In genomic region chr5:157540707-157541451, GRCh38 we compare ENCODE assay signal across 8 cellular contexts. TPM values are rescaled to one million over a fixed set of nuclear protein-coding genes. Genes with fewer than 3 reads are reported as not detected.
DNase-seq lines count a peak whose midpoint lies in the region; ATAC-seq, FAIRE-seq and TF ChIP-seq lines count a peak whose summit lies in the region.

No MANE protein-coding gene starts in this region.

- peak overlapping the region; percentile 6 for H2BK15ac ChIP-seq in mesenchymal stem cell (ENCODE audit: low read depth, poor library complexity, severe bottlenecking)

- TF ChIP-seq POLR2A in body of pancreas (IDR thresholded peaks at IDR 0.05) (no peak), tibial nerve (IDR thresholded peaks at IDR 0.05) (no peak)

- peak overlapping the region in 1 of 2 experiments; percentile 68 for H3K14ac ChIP-seq in mesenchymal stem cell (ENCODE audit: low read length in 2 of 2)

- peaks cover 100% of the 10 kb centered on the region for H3K79me2 ChIP-seq in SK-N-SH (ENCODE audit: insufficient read depth)

- H3K4me1 ChIP-seq in SK-N-SH (ENCODE audit: control insufficient read depth in 1 of 2, insufficient read depth in 2 of 2, low read depth in 1 of 2, low read length in 1 of 2) = peaks cover 13 to 28% of the 10 kb centered on the region in 2 experiments
- no peaks in the 10 kb centered on the region for H3K4me1 ChIP-seq in body of pancreas
- peaks cover 16% of the 10 kb centered on the region for H3K4me1 ChIP-seq in mesenchymal stem cell (ENCODE audit: control insufficient read depth, insufficient read depth, low read depth, low read length)
- peaks cover 0 to 80% (median 38%) of the 10 kb centered on the region in 4 donors for H3K4me1 ChIP-seq in tibial nerve

- H3K4me2 ChIP-seq in SK-N-SH = peak overlapping the region; percentile 67
- peak overlapping the region; percentile 59 for H3K4me2 ChIP-seq in mesenchymal stem cell (ENCODE audit: low read length, poor library complexity, severe bottlenecking)

- TF ChIP-seq EP300 in SK-N-SH (IDR thresholded peaks at IDR 0.05; ENCODE audit: borderline replicate concordance in 1 of 2, low read depth in 1 of 2, low read length in 1 of 2) (no peak), tibial nerve (IDR thresholded peaks at IDR 0.05) (peak in 1 of 2 donors; percentile 38)

- TF ChIP-seq CTCF in SK-N-SH (IDR thresholded peaks at IDR 0.05) (no peak), body of pancreas (IDR thresholded peaks at IDR 0.05) (no peak), tibial nerve (IDR thresholded peaks at IDR 0.05) (no peak)

- H3K9ac ChIP-seq in SK-N-SH = peak overlapping the region; percentile 5; the same call in 1 of the 2 replicates
- peak overlapping the region; percentile 62 for H3K9ac ChIP-seq in mesenchymal stem cell (ENCODE audit: low read length)

- H3K23ac ChIP-seq in mesenchymal stem cell (ENCODE audit: low read length in 2 of 2) = peak overlapping the region in 1 of 2 experiments; percentile 26

- H3K4me3 ChIP-seq in SK-N-SH (ENCODE audit: low read depth in 2 of 2, low read length in 1 of 2) (0 out of 4 replicates have a peak overlapping the region, but pooled peaks of 1 of the 2 experiments have one; percentile 11), body of pancreas (no peak overlapping the region), mesenchymal stem cell (ENCODE audit: insufficient read depth in 1 of 2, low read depth in 1 of 2, low read length in 2 of 2) (peak overlapping the region in 1 of 2 experiments; percentile 32), tibial nerve (peak overlapping the region in 3 of 4 donors; percentile 4 to 32 (median 11))

- CTCF ChIA-PET in SK-N-SH (lab: Yijun Ruan, JAX) = interaction anchor here (0.8 kb wide), 1 partner anchor 17 kb away, joined by 3 read pairs; no protein-coding TSS in a partner anchor

- intact Hi-C loops in body of pancreas (cut with DNase I) = no loop called here

- H4K20me1 ChIP-seq in SK-N-SH (ENCODE audit: insufficient read depth) = peaks cover 70% of the 10 kb centered on the region

- H2AK5ac ChIP-seq in mesenchymal stem cell (ENCODE audit: low read length, severe bottlenecking) = peak overlapping the region; percentile 70

- peaks cover 9% of the 10 kb centered on the region for H3F3A ChIP-seq in SK-N-SH (replicated peaks; ENCODE audit: insufficient read depth)

- ATAC-seq in HG02678 (IDR thresholded peaks at IDR 0.05; ENCODE audit: unreplicated experiment) (peak; percentile 95), body of pancreas (peak; percentile 40)

- H4K8ac ChIP-seq in mesenchymal stem cell (ENCODE audit: low read length) = peak overlapping the region; percentile 93

- H3K36me3 ChIP-seq in SK-N-SH (replicated peaks in 1 of 2; ENCODE audit: control insufficient read depth in 1 of 2, insufficient read depth in 2 of 2, low read length in 1 of 2) (peaks cover 10 to 34% of the 10 kb centered on the region in 2 experiments), body of pancreas (replicated peaks in 1 of 2; ENCODE audit: insufficient read depth in 1 of 2, low read depth in 2 of 2) (no peaks in the 10 kb centered on the region), mesenchymal stem cell (ENCODE audit: control insufficient read depth in 1 of 2, insufficient read depth in 2 of 2, low read depth in 1 of 2, low read length in 2 of 2) (peaks cover 9 to 22% of the 10 kb centered on the region in 2 experiments), tibial nerve (peaks cover 0 to 12% (median 4%) of the 10 kb centered on the region in 3 donors)

- H3K79me1 ChIP-seq in mesenchymal stem cell (replicated peaks; ENCODE audit: low read length, poor library complexity, severe bottlenecking) = peaks cover 12% of the 10 kb centered on the region

- peak; percentile 99 for FAIRE-seq in GM18507 (lab: Jason Lieb, UNC)

- H3K18ac ChIP-seq in mesenchymal stem cell (ENCODE audit: low read depth in 1 of 2, low read length in 2 of 2) = peak overlapping the region; percentile 63 to 96

- peak overlapping the region in 1 of 2 experiments; percentile 84 for H2BK12ac ChIP-seq in mesenchymal stem cell (ENCODE audit: low read length in 2 of 2)

- H3K9me2 ChIP-seq in SK-N-SH = no peaks in the 10 kb centered on the region

- peak overlapping the region; percentile 74 for H2BK5ac ChIP-seq in mesenchymal stem cell (ENCODE audit: low read depth, low read length, poor library complexity, severe bottlenecking)

- peak; percentile 59 for DNase-seq in GM18507 (ENCODE audit: extremely low spot score, insufficient read length, low read depth)
- DNase-seq in SK-N-SH = peak; percentile 37
- DNase-seq in body of pancreas = peak in 1 of 4 donors; percentile 22
- DNase-seq in mesenchymal stem cell = peak; percentile 81
- DNase-seq in tibial nerve (ENCODE audit: low spot score in 2 of 2) = no peak
- no peak for DNase-seq in NCI-H2171 (lab: John Stamatoyannopoulos, UW)
- no peak for DNase-seq in globus pallidus (ENCODE audit: low spot score)

- peak overlapping the region; percentile 53 to 76 for H3K27ac ChIP-seq in SK-N-SH (ENCODE audit: low read depth in 2 of 2, low read length in 1 of 2)
- H3K27ac ChIP-seq in body of pancreas = peak overlapping the region in 2 of 4 donors; percentile 1 to 15
- H3K27ac ChIP-seq in mesenchymal stem cell (ENCODE audit: low read length, poor library complexity, severe bottlenecking) = peak overlapping the region; percentile 96
- peak overlapping the region; percentile 5 to 81 (median 70) for H3K27ac ChIP-seq in tibial nerve

- H2BK120ac ChIP-seq in mesenchymal stem cell (ENCODE audit: low read depth, low read length) = peak overlapping the region; percentile 51

- H3K9me3 ChIP-seq in SK-N-SH (no peaks in the 10 kb centered on the region), body of pancreas (no peaks in the 10 kb centered on the region), mesenchymal stem cell (ENCODE audit: control insufficient read depth, low read length) (no peaks in the 10 kb centered on the region), tibial nerve (no peaks in the 10 kb centered on the region)

- POLR2A ChIA-PET in SK-N-SH (lab: Yijun Ruan, JAX) = no interaction called here

- peak overlapping the region; percentile 47 to 48 for H3K4ac ChIP-seq in mesenchymal stem cell (ENCODE audit: low read depth in 1 of 2, low read length in 2 of 2)

- H3K27me3 ChIP-seq in SK-N-SH (ENCODE audit: insufficient read depth) (no peaks in the 10 kb centered on the region), body of pancreas (no peaks in the 10 kb centered on the region), mesenchymal stem cell (ENCODE audit: control insufficient read depth in 1 of 2, insufficient read depth in 1 of 2, low read length in 2 of 2) (no peaks in the 10 kb centered on the region), tibial nerve (no peaks in the 10 kb centered on the region)

- WGBS in SK-N-SH (ENCODE audit: low lambda C conversion rate) = 66% methylated on average over 7 of the region's 11 CpGs
- 56 to 70% methylated on average over 11 of the region's 11 CpGs for WGBS in body of pancreas, 2 donors
- 33% methylated on average over 10 of the region's 11 CpGs for WGBS in mesenchymal stem cell
- WGBS in tibial nerve, 2 donors = 19 to 31% methylated on average over 10 to 11 of the region's 11 CpGs

- TF ChIP-seq RAD21 in SK-N-SH (IDR thresholded peaks at IDR 0.05; ENCODE audit: low read length) = no peak

- H4K91ac ChIP-seq in mesenchymal stem cell (ENCODE audit: low read length) = peak overlapping the region; percentile 75

- peak overlapping the region; percentile 9; the same call in 1 of the 2 replicates for H2AFZ ChIP-seq in SK-N-SH (ENCODE audit: low read depth)
- H2AFZ ChIP-seq in mesenchymal stem cell (ENCODE audit: low read depth, low read length) = peak overlapping the region; percentile 72

TF ChIP-seq in SK-N-SH, 30 proteins besides CTCF, POLR2A, EP300 and RAD21 (continues in another document):
- TF ChIP-seq ELF1 (IDR thresholded peaks at IDR 0.05) (no peak), TCF12 (IDR thresholded peaks at IDR 0.05) (peak; percentile 45; the same call in 1 of the 2 replicates), SIN3A (IDR thresholded peaks at IDR 0.05; ENCODE audit: borderline replicate concordance, low read depth, low read length) (0 out of 2 replicates have a peak, but pooled peaks have one; percentile 8), ZBTB33 (IDR thresholded peaks at IDR 0.05; ENCODE audit: borderline replicate concordance, low read depth) (no peak)
- TF ChIP-seq, protein P1, sequence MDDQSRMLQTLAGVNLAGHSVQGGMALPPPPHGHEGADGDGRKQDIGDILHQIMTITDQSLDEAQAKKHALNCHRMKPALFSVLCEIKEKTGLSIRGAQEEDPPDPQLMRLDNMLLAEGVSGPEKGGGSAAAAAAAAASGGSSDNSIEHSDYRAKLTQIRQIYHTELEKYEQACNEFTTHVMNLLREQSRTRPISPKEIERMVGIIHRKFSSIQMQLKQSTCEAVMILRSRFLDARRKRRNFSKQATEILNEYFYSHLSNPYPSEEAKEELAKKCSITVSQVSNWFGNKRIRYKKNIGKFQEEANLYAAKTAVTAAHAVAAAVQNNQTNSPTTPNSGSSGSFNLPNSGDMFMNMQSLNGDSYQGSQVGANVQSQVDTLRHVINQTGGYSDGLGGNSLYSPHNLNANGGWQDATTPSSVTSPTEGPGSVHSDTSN (IDR thresholded peaks at IDR 0.05) = peak; percentile 27; the same call in 1 of the 2 replicates

RNA-seq across cellular contexts. Expression of gene ADAM19, which starts 34.7 kb away (rescaled TPM):
- polyA plus RNA-seq in SK-N-SH (2012; rRNA removed) = 43.1 and 46.9 TPM in 2 replicates
- polyA plus RNA-seq in SK-N-SH (2012; cell fraction: cytosol; rRNA removed) = 33.7 and 41.3 TPM in 2 replicates
- polyA plus RNA-seq in SK-N-SH (2012; cell fraction: nucleus; rRNA removed) = 61.7 and 79.6 TPM in 2 replicates
- total RNA-seq in body of pancreas = 1 to 10 TPM; 1.3 to 1.6 TPM
- 57.9 TPM for polyA plus RNA-seq in mesenchymal stem cell (2013, experiment 1 of 2)
- polyA plus RNA-seq in mesenchymal stem cell (2013, experiment 2 of 2) = 57.0 TPM
- 10 to 100 TPM in 2 of 4 donors, 1 to 10 TPM in 2; 7.2 to 13.2 (median 9.5) TPM for total RNA-seq in tibial nerve

Comparison
In these comparisons a context has a peak if more than half of its experiments do, and no peak if none do; other contexts are left out.
1. DNase-seq: peak in GM18507 (single experiment), SK-N-SH (single experiment) and mesenchymal stem cell (single experiment); none in tibial nerve (0 of 2), NCI-H2171 (single experiment) and globus pallidus (single experiment).
2. H3K4me3 ChIP-seq: peak in tibial nerve (3 of 4); none in body of pancreas (0 of 2).